In genomic region chr2:58182527-58182926, GRCh38 we compare ENCODE assay signal across 17 cellular contexts.
"Had no signal": no experiment of that assay in that cellular context is flagged by ENCODE, and none has a peak within 500 bp of the region (broad histone marks: within the 10 kb centered on the region; RNA-seq: fewer than 3 reads in every experiment).

No MANE protein-coding gene starts in this region.

- H3K27me3 ChIP-seq: cardiac muscle cell, neutrophil, tibial artery had no signal

- H3K4me3 ChIP-seq: cardiac muscle cell, lower lobe of right lung, skin epidermis, tibial artery had no signal

- FAIRE-seq: islet of Langerhans had no signal

- H3K9me3 Mint-ChIP-seq: natural killer cell treated with Interleukin-12 subunit alpha and Interleukin-12 subunit beta and Interleukin-15 and Interleukin-18, amount 100 ng/mL, for 72 hours had no signal

- H3K4me3 Mint-ChIP-seq: activated T-cell treated with anti-CD3 and anti-CD28 coated beads, Interleukin-2, amount 50 U/mL, for 72 hours; natural killer cell treated with Interleukin-12 subunit alpha and Interleukin-12 subunit beta and Interleukin-15 and Interleukin-18, amount 100 ng/mL, for 72 hours; T-helper 17 cell had no signal

- H3K4me1 ChIP-seq: lower lobe of right lung, tibial artery had no signal

- H3K4me1 Mint-ChIP-seq: T-helper 17 cell had no signal

- H3K9me3 ChIP-seq: lower lobe of right lung, neutrophil, tibial artery had no signal

- H3K27me3 Mint-ChIP-seq: natural killer cell treated with Interleukin-12 subunit alpha and Interleukin-12 subunit beta and Interleukin-15 and Interleukin-18, amount 100 ng/mL, for 72 hours; T-helper 17 cell had no signal

- H3K27ac Mint-ChIP-seq: activated T-cell treated with anti-CD3 and anti-CD28 coated beads, Interleukin-2, amount 50 U/mL, for 72 hours; natural killer cell treated with Interleukin-12 subunit alpha and Interleukin-12 subunit beta and Interleukin-15 and Interleukin-18, amount 100 ng/mL, for 72 hours; T-helper 17 cell had no signal

- H3K27ac ChIP-seq: cardiac muscle cell, lower lobe of right lung, neutrophil, skin epidermis, tibial artery, VCaP had no signal

- ATAC-seq: activated T-cell treated with anti-CD3 and anti-CD28 coated beads, Interleukin-2, amount 50 U/mL, for 72 hours; lower lobe of right lung; natural killer cell treated with Interleukin-12 subunit alpha and Interleukin-12 subunit beta and Interleukin-15 and Interleukin-18, amount 100 ng/mL, for 72 hours; stimulated activated naive CD8-positive, alpha-beta T cell treated with anti-CD3 and anti-CD28 coated beads, Interleukin-15, Interleukin-2, amounts not matched to agents 100 U/mL and 50 U/mL, for 24 hours; T-helper 17 cell had no signal

- DNase-seq: activated CD4-positive, alpha-beta T cell treated with anti-CD3 and anti-CD28 coated beads for 1 hour; activated CD8-positive, alpha-beta memory T cell treated with anti-CD3 and anti-CD28 coated beads for 24 hours; activated CD8-positive, alpha-beta memory T cell treated with anti-CD3 and anti-CD28 coated beads, Interleukin-2, amount 50 U/mL, for 48 hours; activated effector memory CD4-positive, alpha-beta T cell treated with anti-CD3 and anti-CD28 coated beads, Interleukin-2, amount 50 U/mL, for 16 hours; activated naive CD4-positive, alpha-beta T cell treated with anti-CD3 and anti-CD28 coated beads, Interleukin-2, amount 50 U/mL, for 16 hours; activated T-cell treated with anti-CD3 and anti-CD28 coated beads, Interleukin-2, amount 50 U/mL, for 72 hours; lower lobe of right lung; stimulated activated naive CD8-positive, alpha-beta T cell treated with anti-CD3 and anti-CD28 coated beads, Interleukin-15, Interleukin-2, amounts not matched to agents 100 U/mL and 50 U/mL, for 24 hours; substantia nigra; T-helper 17 cell; tibial artery had no signal

- H3K36me3 ChIP-seq: cardiac muscle cell, lower lobe of right lung, neutrophil had no signal
